In genomic region chr1:47996406-47997226, GRCh38 we compare ENCODE assay signal across 9 cellular contexts. TPM values are rescaled to one million over a fixed set of nuclear protein-coding genes. Genes with fewer than 3 reads are reported as not detected.
DNase-seq lines count a peak whose midpoint lies in the region; ATAC-seq and TF ChIP-seq lines count a peak whose summit lies in the region.
"Had no signal": no experiment of that assay in that cellular context is flagged by ENCODE, and none has a peak within 500 bp of the region (broad histone marks: within the 10 kb centered on the region; RNA-seq: fewer than 3 reads in every experiment).

No MANE protein-coding gene starts in this region.

- H3K36me3 ChIP-seq in upper lobe of left lung: no peaks in the 10 kb centered on the region

- POLR2A ChIA-PET in activated CD4-positive, alpha-beta T cell treated with anti-CD3 and anti-CD28 coated beads, Interleukin-2, amount 10 ng/mL, durations not matched to agents 7 days and 5 days (lab: Charles Lee): no interaction called here

- ATAC-seq in memory B cell (ENCODE audit: low read depth) (no peak), upper lobe of left lung (ENCODE audit: low FRiP score in 2 of 2) (peak in 1 of 2 donors; percentile 8), GM19395 (IDR thresholded peaks at IDR 0.05; ENCODE audit: unreplicated experiment) (no peak), HG02763 (IDR thresholded peaks at IDR 0.05; ENCODE audit: unreplicated experiment) (no peak)

- no peaks in the 10 kb centered on the region for H3K9me3 Mint-ChIP-seq in activated CD4-positive, alpha-beta T cell treated with anti-CD3 and anti-CD28 coated beads, Interleukin-2, amount 10 ng/mL, durations not matched to agents 7 days and 5 days
- H3K9me3 Mint-ChIP-seq in memory B cell: no peaks in the 10 kb centered on the region

- H3K4me1 Mint-ChIP-seq in activated CD4-positive, alpha-beta T cell treated with anti-CD3 and anti-CD28 coated beads, Interleukin-2, amount 10 ng/mL, durations not matched to agents 7 days and 5 days: peaks cover 11% of the 10 kb centered on the region
- H3K4me1 Mint-ChIP-seq in memory B cell: peaks cover 7% of the 10 kb centered on the region

- peaks cover 39% of the 10 kb centered on the region for H3K27me3 Mint-ChIP-seq in activated CD4-positive, alpha-beta T cell treated with anti-CD3 and anti-CD28 coated beads, Interleukin-2, amount 10 ng/mL, durations not matched to agents 7 days and 5 days
- H3K27me3 Mint-ChIP-seq in memory B cell: peaks cover 27% of the 10 kb centered on the region

- no peak for TF ChIP-seq POLR2A in upper lobe of left lung (IDR thresholded peaks at IDR 0.05)

- CTCF ChIA-PET in activated CD4-positive, alpha-beta T cell treated with anti-CD3 and anti-CD28 coated beads, Interleukin-2, amount 10 ng/mL, durations not matched to agents 7 days and 5 days (lab: Charles Lee): interaction anchor here (1.1 to 1.5 kb wide), 3 partner anchors 20 to 65 kb away, joined by 3 to 4 read pairs (median 4); no protein-coding TSS in a partner anchor

- peaks cover 0 to 17% (median 11%) of the 10 kb centered on the region in 4 donors for H3K27me3 ChIP-seq in upper lobe of left lung

- H3K27ac Mint-ChIP-seq in activated CD4-positive, alpha-beta T cell treated with anti-CD3 and anti-CD28 coated beads, Interleukin-2, amount 10 ng/mL, durations not matched to agents 7 days and 5 days: no peak overlapping the region
- no peak overlapping the region for H3K27ac Mint-ChIP-seq in memory B cell

- H3K27ac ChIP-seq in upper lobe of left lung: peak overlapping the region in 3 of 4 donors; percentile 49 to 67 (median 53)

- DNase-seq in activated CD4-positive, alpha-beta T cell treated with anti-CD3 and anti-CD28 coated beads, Interleukin-2, amount 10 ng/mL, durations not matched to agents 7 days and 5 days: no peak
- no peak for DNase-seq in activated CD4-positive, alpha-beta T cell treated with anti-CD3 and anti-CD28 coated beads for 48 hours
- DNase-seq in choroid plexus epithelial cell (ENCODE audit: low read depth) (peak; percentile 31), memory B cell (ENCODE audit: low spot score in 2 of 2) (peak in 1 of 2 donors; percentile 19), upper lobe of left lung (peak in 1 of 2 donors; percentile 86), mesenteric fat pad (ENCODE audit: low spot score) (no peak)
- DNase-seq: NCI-H1436 treated with DMSO at 0.1 percent for 48 hours had no signal

- peaks cover 7 to 17% (median 10%) of the 10 kb centered on the region in 4 donors for H3K4me1 ChIP-seq in upper lobe of left lung

- no peaks in the 10 kb centered on the region for H3K36me3 Mint-ChIP-seq in activated CD4-positive, alpha-beta T cell treated with anti-CD3 and anti-CD28 coated beads, Interleukin-2, amount 10 ng/mL, durations not matched to agents 7 days and 5 days (ENCODE audit: low read depth)
- peaks cover 4% of the 10 kb centered on the region for H3K36me3 Mint-ChIP-seq in memory B cell

- no peak for TF ChIP-seq EP300 in upper lobe of left lung (IDR thresholded peaks at IDR 0.05)

- TF ChIP-seq CTCF in choroid plexus epithelial cell (conservative IDR thresholded peaks at IDR 0.05; ENCODE audit: low read depth, low read length) (no peak), upper lobe of left lung (IDR thresholded peaks at IDR 0.05) (no peak)

- no peaks in the 10 kb centered on the region for H3K9me3 ChIP-seq in upper lobe of left lung

- H3K4me3 ChIP-seq in choroid plexus epithelial cell (ENCODE audit: low read depth, low read length) (peak overlapping the region; percentile 67), upper lobe of left lung (peak overlapping the region; percentile 30 to 57 (median 49))

- WGBS in upper lobe of left lung, 2 donors: 3 to 8% methylated on average over 11 to 66 of the region's 80 CpGs

- peak overlapping the region; percentile 21 for H3K4me3 Mint-ChIP-seq in activated CD4-positive, alpha-beta T cell treated with anti-CD3 and anti-CD28 coated beads, Interleukin-2, amount 10 ng/mL, durations not matched to agents 7 days and 5 days
- peak overlapping the region; percentile 70 for H3K4me3 Mint-ChIP-seq in memory B cell

RNA-seq across cellular contexts. Expression of gene TRABD2B, which starts 0.6 kb away (rescaled TPM):
- not detected for total RNA-seq in activated CD4-positive, alpha-beta T cell treated with anti-CD3 and anti-CD28 coated beads, Interleukin-2, amount 10 ng/mL, durations not matched to agents 7 days and 5 days
- total RNA-seq in upper lobe of left lung (1 to 10 TPM in 2 of 6 donors, under 1 TPM in 4; under 0.01 to 2.1 (median 0.62) TPM), mesenteric fat pad (2.3 TPM)
